Comparison of ENCODE assay signal across 29 cellular contexts in the genomic region with DNA sequence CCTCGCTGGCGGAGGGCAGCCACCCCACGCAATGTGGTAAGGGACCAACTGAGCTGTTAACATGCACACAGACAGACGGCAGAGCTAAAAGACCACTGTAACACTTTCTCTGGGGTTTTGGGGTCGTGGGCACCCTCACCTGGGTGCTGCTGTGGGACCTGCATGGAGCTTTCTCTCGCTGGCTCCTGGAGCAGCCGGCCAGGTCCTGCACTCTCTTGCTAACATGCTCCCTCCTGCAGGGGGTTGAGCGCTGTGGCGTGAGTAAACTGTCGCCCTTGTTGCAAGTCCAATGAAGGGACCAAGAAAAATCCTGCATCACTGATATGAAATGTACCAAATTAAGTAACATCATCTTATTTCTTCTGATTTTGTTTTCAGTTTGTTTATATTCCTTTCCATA.
"Had no signal": no experiment of that assay in that cellular context is flagged by ENCODE, and none has a peak within 500 bp of the region (broad histone marks: within the 10 kb centered on the region; RNA-seq: fewer than 3 reads in every experiment).

No MANE protein-coding gene starts in this region.

- ATAC-seq: foreskin keratinocyte; left lung; mucosa of descending colon; natural killer cell treated with Interleukin-12 subunit alpha and Interleukin-12 subunit beta and Interleukin-15 and Interleukin-18, amount 100 ng/mL, for 72 hours; sciatic nerve; stimulated activated naive CD8-positive, alpha-beta T cell treated with anti-CD3 and anti-CD28 coated beads, Interleukin-15, amount 100 ng/mL, for 72 hours had no signal

- H3K4me1 ChIP-seq: colonic mucosa, heart right ventricle, parathyroid adenoma, prostate gland, right atrium auricular region, thyroid gland had no signal

- H3K4me3 ChIP-seq: colonic mucosa, esophagus muscularis mucosa, heart right ventricle, left lung, mucosa of descending colon, prostate gland, right atrium auricular region, smooth muscle cell, suprapubic skin, thyroid gland had no signal

- H3K9ac ChIP-seq: parathyroid adenoma had no signal

- DNase-seq: central memory CD4-positive, alpha-beta T cell; colonic mucosa; effector CD8-positive, alpha-beta T cell; endodermal cell; foreskin keratinocyte; glutamatergic neuron; heart right ventricle; hippocampal formation; immature natural killer cell; islet precursor cell; mesenchymal stem cell; mucosa of descending colon; naive B cell; stimulated activated CD4-positive, alpha-beta T cell treated with anti-CD3 and anti-CD28 coated beads, Interleukin-2, amount 100 ng/mL, for 24 hours; stimulated activated CD4-positive, alpha-beta T cell treated with anti-CD3 and anti-CD28 coated beads, Interleukin-4, amount 100 ng/mL, for 4 hours; stimulated activated naive CD4-positive, alpha-beta T cell; stimulated activated naive CD8-positive, alpha-beta T cell treated with anti-CD3 and anti-CD28 coated beads, Interleukin-15, amount 100 ng/mL, for 72 hours; thyroid gland; trophoblast cell had no signal

- H3K36me3 ChIP-seq: colonic mucosa, prostate gland had no signal

- H3K9me3 ChIP-seq: colonic mucosa, esophagus muscularis mucosa, heart right ventricle, left lung, mucosa of descending colon, prostate gland, right atrium auricular region, suprapubic skin, thyroid gland had no signal

- H3K27ac ChIP-seq: colonic mucosa, esophagus muscularis mucosa, foreskin keratinocyte, heart right ventricle, left lung, parathyroid adenoma, prostate gland, right atrium auricular region, suprapubic skin, thyroid gland had no signal

- FAIRE-seq: endothelial cell of umbilical vein had no signal

- H3K27me3 ChIP-seq: colonic mucosa, esophagus muscularis mucosa, foreskin keratinocyte, heart right ventricle, left lung, right atrium auricular region, suprapubic skin, thyroid gland had no signal
